Comparison of ENCODE assay signal across 17 cellular contexts in the genomic region with DNA sequence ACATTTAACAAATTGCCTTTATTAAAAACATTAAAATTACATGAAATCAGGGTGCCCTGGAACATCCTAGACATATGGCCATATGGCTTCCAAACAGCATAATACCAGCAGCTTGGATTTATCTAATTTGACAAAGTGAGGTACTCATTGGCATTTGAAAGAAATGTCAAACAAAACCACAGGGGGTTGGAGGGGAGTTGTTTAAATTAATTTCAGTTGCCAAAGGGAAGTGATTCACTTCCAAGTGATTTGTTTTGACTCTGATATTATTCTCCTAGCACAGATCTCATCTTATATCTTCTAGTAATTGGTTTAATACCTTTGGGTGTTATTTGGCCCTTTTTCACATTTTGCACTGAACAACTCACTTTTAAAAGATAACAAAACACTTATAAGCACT. TPM values are rescaled to one million over a fixed set of nuclear protein-coding genes. Genes with fewer than 3 reads are reported as not detected.
DNase-seq lines count a peak whose midpoint lies in the region; ATAC-seq, FAIRE-seq and TF ChIP-seq lines count a peak whose summit lies in the region.
"Had no signal": no experiment of that assay in that cellular context is flagged by ENCODE, and none has a peak within 500 bp of the region (broad histone marks: within the 10 kb centered on the region; RNA-seq: fewer than 3 reads in every experiment).

No MANE protein-coding gene starts in this region.

- DNase-seq in NCI-H2171 treated with DMSO at 0.1 percent for 48 hours (lab: John Stamatoyannopoulos, UW) (peak; percentile 18), NCI-H2171 (lab: John Stamatoyannopoulos, UW) (no peak), LHCN-M2 (ENCODE audit: low read depth) (peak; percentile 37), keratinocyte (ENCODE audit: low read depth, low spot score) (no peak), head of caudate nucleus (no peak), mucosa of descending colon (no peak), right atrium auricular region (ENCODE audit: low spot score) (no peak)
- DNase-seq: activated naive CD4-positive, alpha-beta T cell treated with anti-CD3 and anti-CD28 coated beads, Interleukin-2, amount 50 U/mL, for 16 hours; CD4-positive, CD25-positive, alpha-beta regulatory T cell; glutamatergic neuron; NCI-H526 treated with DMSO at 0.1 percent for 48 hours; occipital lobe; stomach had no signal

- no peak overlapping the region for H3K9ac ChIP-seq in keratinocyte (ENCODE audit: control insufficient read depth, extremely low read depth, insufficient read depth, low read length)

- H3K9me3 ChIP-seq in keratinocyte (ENCODE audit: control insufficient read depth, low read depth, low read length): no peaks in the 10 kb centered on the region
- no peaks in the 10 kb centered on the region for H3K9me3 ChIP-seq in mucosa of descending colon
- H3K9me3 ChIP-seq in right atrium auricular region: no peaks in the 10 kb centered on the region
- H3K9me3 ChIP-seq: stomach, vagina had no signal

- no peaks in the 10 kb centered on the region for H3K79me2 ChIP-seq in keratinocyte (ENCODE audit: control insufficient read depth, insufficient read depth, low read length)

- no peak overlapping the region for H2AFZ ChIP-seq in keratinocyte (ENCODE audit: control insufficient read depth, low read length)

- no peak for TF ChIP-seq CTCF in keratinocyte (optimal IDR thresholded peaks at IDR 0.05 in 1 of 3, IDR thresholded peaks at IDR 0.05 in 1 of 3, conservative IDR thresholded peaks at IDR 0.05 in 1 of 3; ENCODE audit: extremely low read depth in 1 of 3, insufficient read depth in 2 of 3, low read length in 3 of 3)
- no peak for TF ChIP-seq CTCF in mucosa of descending colon (IDR thresholded peaks at IDR 0.05)
- TF ChIP-seq CTCF in right atrium auricular region (IDR thresholded peaks at IDR 0.05): no peak

- H3K4me1 ChIP-seq in keratinocyte (ENCODE audit: control insufficient read depth, extremely low read depth, insufficient read depth, low read length) (peaks cover 19% of the 10 kb centered on the region), mucosa of descending colon (ENCODE audit: low read depth) (no peaks in the 10 kb centered on the region), right atrium auricular region (peaks cover 0 to 14% of the 10 kb centered on the region in 2 donors)
- H3K4me1 ChIP-seq: stomach, vagina had no signal

- dilution Hi-C loops in keratinocyte (cut with MboI; ENCODE audit: extremely low pct_ligation_motif_present, low sequenced_read_pairs): no loop called here

- H3K27me3 Mint-ChIP-seq in activated T-helper 17 cell treated with anti-CD3 and anti-CD28 coated beads, Interleukin-2, amount 50 U/mL, for 72 hours: peaks cover 4% of the 10 kb centered on the region

- H3K27me3 ChIP-seq in keratinocyte (ENCODE audit: control insufficient read depth, extremely low read depth, insufficient read depth, low read length) (no peaks in the 10 kb centered on the region), right atrium auricular region (no peaks in the 10 kb centered on the region)
- H3K27me3 ChIP-seq: stomach, vagina had no signal

- no peak overlapping the region for H3K4me3 ChIP-seq in keratinocyte (ENCODE audit: control insufficient read depth in 2 of 3, extremely low read depth in 1 of 3, insufficient read depth in 2 of 3, low read depth in 1 of 3, low read length in 3 of 3)
- no peak overlapping the region for H3K4me3 ChIP-seq in mucosa of descending colon
- H3K4me3 ChIP-seq in right atrium auricular region: no peak overlapping the region
- H3K4me3 ChIP-seq: skin epidermis, stomach, vagina had no signal

- H3K4me1 Mint-ChIP-seq in activated T-helper 17 cell treated with anti-CD3 and anti-CD28 coated beads, Interleukin-2, amount 50 U/mL, for 72 hours: peaks cover 20% of the 10 kb centered on the region
- H3K4me1 Mint-ChIP-seq: CD4-positive, CD25-positive, alpha-beta regulatory T cell had no signal

- H3K36me3 ChIP-seq in keratinocyte (ENCODE audit: control insufficient read depth in 2 of 2, extremely low read depth in 1 of 2, insufficient read depth in 2 of 2, low read length in 2 of 2) (no peaks in the 10 kb centered on the region), mucosa of descending colon (ENCODE audit: low read depth) (no peaks in the 10 kb centered on the region), right atrium auricular region (no peaks in the 10 kb centered on the region)
- H3K36me3 ChIP-seq: stomach, vagina had no signal

- peak overlapping the region; percentile 38 for H3K27ac ChIP-seq in keratinocyte (ENCODE audit: control insufficient read depth, insufficient read depth, low read length)
- no peak overlapping the region for H3K27ac ChIP-seq in right atrium auricular region
- H3K27ac ChIP-seq: skin epidermis, stomach, vagina had no signal

- H3K9me3 Mint-ChIP-seq in activated T-helper 17 cell treated with anti-CD3 and anti-CD28 coated beads, Interleukin-2, amount 50 U/mL, for 72 hours: no peaks in the 10 kb centered on the region

- no peaks in the 10 kb centered on the region for H3K36me3 Mint-ChIP-seq in activated T-helper 17 cell treated with anti-CD3 and anti-CD28 coated beads, Interleukin-2, amount 50 U/mL, for 72 hours (ENCODE audit: low read depth)
- H3K36me3 Mint-ChIP-seq: CD4-positive, CD25-positive, alpha-beta regulatory T cell had no signal

- ATAC-seq in activated T-helper 17 cell treated with anti-CD3 and anti-CD28 coated beads, Interleukin-2, amount 50 U/mL, for 72 hours (replicated peaks): peak; percentile 21
- no peak for ATAC-seq in mucosa of descending colon

- H4K20me1 ChIP-seq in keratinocyte (ENCODE audit: control insufficient read depth, extremely low read depth, insufficient read depth, low read length): no peaks in the 10 kb centered on the region

- peak; percentile 26 for FAIRE-seq in keratinocyte (lab: Jason Lieb, UNC)
- FAIRE-seq: A204.1 had no signal

- peak overlapping the region; percentile 34 for H3K4me2 ChIP-seq in keratinocyte (ENCODE audit: control insufficient read depth, extremely low read depth, insufficient read depth, low read depth, low read length)

- intact Hi-C loops in head of caudate nucleus (cut with DNase I): no loop called here
- intact Hi-C loops in mucosa of descending colon (cut with DNase I, micrococcal nuclease): no loop called here

- peak overlapping the region; percentile 15 for H3K27ac Mint-ChIP-seq in activated T-helper 17 cell treated with anti-CD3 and anti-CD28 coated beads, Interleukin-2, amount 50 U/mL, for 72 hours
- H3K27ac Mint-ChIP-seq: CD4-positive, CD25-positive, alpha-beta regulatory T cell had no signal

- peak overlapping the region; percentile 36 for H3K4me3 Mint-ChIP-seq in activated T-helper 17 cell treated with anti-CD3 and anti-CD28 coated beads, Interleukin-2, amount 50 U/mL, for 72 hours
- H3K4me3 Mint-ChIP-seq: CD4-positive, CD25-positive, alpha-beta regulatory T cell had no signal

- no peaks in the 10 kb centered on the region for H3K9me1 ChIP-seq in keratinocyte (ENCODE audit: control insufficient read depth, extremely low read depth, insufficient read depth, low read length)

RNA-seq across cellular contexts. Expression of a gene that starts 24.5 kb away (rescaled TPM):
- total RNA-seq in LHCN-M2 (2014; rRNA removed): 4.8 and 5.6 TPM in 2 replicates
- 1.8 TPM for polyA plus RNA-seq in LHCN-M2 (2012)
- 10 to 100 TPM; 20.6 to 28.0 TPM for total RNA-seq in activated T-helper 17 cell treated with anti-CD3 and anti-CD28 coated beads, Interleukin-2, amount 50 U/mL, for 72 hours
- polyA plus RNA-seq in keratinocyte: 3.2 to 5.9 TPM (median 4.1 TPM) in 3 replicates
- polyA plus RNA-seq in keratinocyte (2011; ENCODE audit: low read depth): 1.3 TPM
- polyA plus RNA-seq in keratinocyte (2011; cell fraction: cytosol; rRNA removed): 1.8 and 2.1 TPM in 2 replicates
- 8.3 TPM in 2 replicates for polyA plus RNA-seq in keratinocyte (2011; cell fraction: nucleus; rRNA removed)
- 2.8 TPM in 2 replicates for polyA plus RNA-seq in keratinocyte (2012; ENCODE audit: low replicate concordance)
- 13.4 to 22.8 TPM (median 18.7 TPM) in 3 replicates for polyA minus RNA-seq in keratinocyte
- polyA minus RNA-seq in keratinocyte (2011; cell fraction: cytosol; rRNA and poly(A)+ RNA removed): 2.5 TPM
- 8.8 and 18.6 TPM in 2 replicates for polyA minus RNA-seq in keratinocyte (2011; cell fraction: nucleus; rRNA and poly(A)+ RNA removed)
- 10 to 100 TPM; 16.9 to 18.5 (median 18.0) TPM for total RNA-seq in mucosa of descending colon
- total RNA-seq in right atrium auricular region: 10 to 100 TPM in 1 of 2 donors, 1 to 10 TPM in 1; 7.7 to 10.9 TPM

Comparison
In these comparisons a context has a peak if more than half of its experiments do, and no peak if none do; other contexts are left out.
1. DNase-seq: peak in NCI-H2171 treated with DMSO at 0.1 percent for 48 hours (single experiment) and LHCN-M2 (single experiment); none in NCI-H2171 (single experiment), keratinocyte (single experiment), head of caudate nucleus (0 of 42), mucosa of descending colon (0 of 3) and right atrium auricular region (single experiment).